8 cellular contexts compared by ENCODE assay signal in the genomic region with DNA sequence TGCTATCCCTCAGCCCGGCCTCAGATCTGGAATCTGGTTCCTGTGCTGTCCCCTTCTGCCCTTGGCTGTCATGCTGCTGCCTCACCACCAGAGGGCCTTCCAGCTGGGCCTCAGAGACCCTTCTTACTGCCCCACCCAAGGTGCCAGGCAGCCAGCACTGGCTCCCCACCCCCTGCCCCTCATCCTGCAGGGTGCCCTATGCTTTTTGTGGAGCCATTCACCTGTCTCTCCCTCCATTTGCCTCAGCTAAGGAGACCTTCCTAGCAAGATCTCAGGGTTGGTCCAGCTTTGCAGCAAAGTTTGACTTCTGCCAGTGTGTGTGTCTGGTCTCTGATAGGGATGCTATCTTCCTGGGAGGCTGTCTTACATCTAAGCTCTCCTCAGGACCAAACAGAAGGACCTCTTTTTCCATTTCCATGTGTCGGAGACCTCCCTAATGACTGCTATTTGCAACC. TPM values are rescaled to one million over a fixed set of nuclear protein-coding genes. Genes with fewer than 3 reads are reported as not detected.
A peak's percentile ranks its signal among the peaks of the same experiment; 100 is the strongest.
DNase-seq lines count a peak whose midpoint lies in the region; ATAC-seq and TF ChIP-seq lines count a peak whose summit lies in the region.

No MANE protein-coding gene starts in this region.

- DNase-seq in MCF 10A (ENCODE audit: unreplicated experiment) (peak; percentile 47), breast epithelium (ENCODE audit: low spot score in 2 of 2) (no peak), dermis blood vessel endothelial cell (peak; percentile 61), nephron progenitor cell (peak; percentile 41), DMS153 (lab: John Stamatoyannopoulos, UW) (no peak)
- peak; percentile 35 for DNase-seq in activated CD4-positive, alpha-beta T cell treated with anti-CD3 and anti-CD28 coated beads for 1 hour

- H3K27ac Mint-ChIP-seq in MCF 10A (ENCODE audit: low read depth, unreplicated experiment): no peak overlapping the region
- no peak overlapping the region for H3K27ac Mint-ChIP-seq in nephron progenitor cell

- H3K4me3 Mint-ChIP-seq in MCF 10A (ENCODE audit: unreplicated experiment): no peak overlapping the region
- no peak overlapping the region for H3K4me3 Mint-ChIP-seq in nephron progenitor cell

- ATAC-seq in gastroesophageal sphincter: no peak

- H3K4me3 ChIP-seq in breast epithelium (no peak overlapping the region), Loucy (ENCODE audit: low read length, poor library complexity, severe bottlenecking) (no peak overlapping the region), gastroesophageal sphincter (no peak overlapping the region)

- 30 to 40% methylated on average over 1 to 2 of the region's 2 CpGs for WGBS in gastroesophageal sphincter (ENCODE audit: low coverage in 1 of 2), 2 donors

- no peaks in the 10 kb centered on the region for H3F3A ChIP-seq in Loucy (ENCODE audit: low read depth)

- TF ChIP-seq CTCF in MCF 10A (IDR thresholded peaks at IDR 0.05; ENCODE audit: unreplicated experiment) (peak; percentile 93), breast epithelium (IDR thresholded peaks at IDR 0.05) (peak in 1 of 3 donors; percentile 59), Loucy (conservative IDR thresholded peaks at IDR 0.05; ENCODE audit: low read length) (peak; percentile 85), nephron progenitor cell (IDR thresholded peaks at IDR 0.05) (peak; percentile 78), gastroesophageal sphincter (IDR thresholded peaks at IDR 0.05) (peak in 2 of 4 experiments; percentile 36 to 73)

- no peaks in the 10 kb centered on the region for H3K36me3 Mint-ChIP-seq in MCF 10A (ENCODE audit: insufficient read depth, unreplicated experiment)
- H3K36me3 Mint-ChIP-seq in nephron progenitor cell (ENCODE audit: low read depth): no peaks in the 10 kb centered on the region

- H3K4me1 Mint-ChIP-seq in MCF 10A (ENCODE audit: insufficient read depth, unreplicated experiment) (peaks cover 6% of the 10 kb centered on the region), nephron progenitor cell (peaks cover 8% of the 10 kb centered on the region)

- POLR2A ChIA-PET in MCF 10A (lab: Yijun Ruan, JAX): interaction anchor here (0.6 to 1.4 kb wide), 3 partner anchors 41 to 53 kb away, joined by 3 read pairs; a partner anchor contains a TSS

- CTCF ChIA-PET in MCF 10A (lab: Yijun Ruan, JAX): interaction anchor here (0.6 to 3.5 kb wide), 20 partner anchors 9 to 332 kb away, joined by 3 to 25 read pairs (median 5); no protein-coding TSS in a partner anchor

- H4K20me1 ChIP-seq in Loucy (ENCODE audit: insufficient read depth, low read length, poor library complexity, severe bottlenecking): no peaks in the 10 kb centered on the region

- H3K27me3 ChIP-seq in breast epithelium: peaks cover 10 to 30% of the 10 kb centered on the region in 2 donors
- H3K27me3 ChIP-seq in Loucy (ENCODE audit: insufficient read depth, low read length, poor library complexity, severe bottlenecking): no peaks in the 10 kb centered on the region
- H3K27me3 ChIP-seq in gastroesophageal sphincter: peaks cover 84% of the 10 kb centered on the region

- H3K27me3 Mint-ChIP-seq in MCF 10A (ENCODE audit: insufficient read depth, unreplicated experiment): peaks cover 58% of the 10 kb centered on the region
- peaks cover 92% of the 10 kb centered on the region for H3K27me3 Mint-ChIP-seq in nephron progenitor cell (ENCODE audit: low read depth, poor library complexity)

- H3K9me3 Mint-ChIP-seq in MCF 10A (ENCODE audit: unreplicated experiment) (no peaks in the 10 kb centered on the region), nephron progenitor cell (no peaks in the 10 kb centered on the region)

- H3K79me2 ChIP-seq in Loucy (ENCODE audit: insufficient read depth, low read length): no peaks in the 10 kb centered on the region

- no peak overlapping the region for H3K4me2 ChIP-seq in Loucy (ENCODE audit: low read depth, low read length, poor library complexity, severe bottlenecking)

- H3K4me1 ChIP-seq in breast epithelium (peaks cover 4 to 8% of the 10 kb centered on the region in 2 donors), Loucy (ENCODE audit: insufficient read depth, low read length, poor library complexity, severe bottlenecking) (no peaks in the 10 kb centered on the region), gastroesophageal sphincter (peaks cover 0 to 29% (median 23%) of the 10 kb centered on the region in 3 donors)

- TF ChIP-seq POLR2A in breast epithelium (IDR thresholded peaks at IDR 0.05) (no peak), gastroesophageal sphincter (IDR thresholded peaks at IDR 0.05) (no peak)

- H3K9ac ChIP-seq in Loucy (ENCODE audit: low read depth, low read length, poor library complexity, severe bottlenecking): no peak overlapping the region

- intact Hi-C loops in MCF 10A (cut with micrococcal nuclease): loop anchor here (1.0 kb wide), 1 partner anchor 23 kb away; no protein-coding TSS in a partner anchor
- intact Hi-C loops in breast epithelium (cut with DNase I; ENCODE audit: low total_unique reads): no loop called here

- H3K36me3 ChIP-seq in breast epithelium (no peaks in the 10 kb centered on the region), Loucy (ENCODE audit: insufficient read depth, low read length) (no peaks in the 10 kb centered on the region), gastroesophageal sphincter (no peaks in the 10 kb centered on the region)

- no peak overlapping the region for H2AFZ ChIP-seq in Loucy (ENCODE audit: low read length)

- no TSS peak for BruUV-seq in MCF 10A (replicated peaks; lab: Mats Ljungman, UMichigan)

- no peak for TF ChIP-seq EP300 in gastroesophageal sphincter (IDR thresholded peaks at IDR 0.05)

- H3K9me2 ChIP-seq in Loucy (replicated peaks; ENCODE audit: low read depth, low read length): no peaks in the 10 kb centered on the region

- H3K27ac ChIP-seq in breast epithelium: no peak overlapping the region
- H3K27ac ChIP-seq in gastroesophageal sphincter: no peak overlapping the region

- H3K9me3 ChIP-seq in breast epithelium (no peaks in the 10 kb centered on the region), Loucy (ENCODE audit: insufficient read depth, low read depth, low read length) (no peaks in the 10 kb centered on the region), gastroesophageal sphincter (no peaks in the 10 kb centered on the region)

RNA-seq across cellular contexts. Expression of a gene that starts 1.9 kb away (rescaled TPM):
- total RNA-seq in MCF 10A (2022) (not detected in 2 replicates), breast epithelium (under 1 TPM; 0.16 to 0.88 (median 0.33) TPM), dermis blood vessel endothelial cell (0.05 and 0.17 TPM in 2 replicates), gastroesophageal sphincter (under 1 TPM in 2 of 4 donors, not detected in 2; 0.10 to 0.54 TPM)

RNA-seq across cellular contexts. Expression of a gene that starts 21.3 kb away (rescaled TPM):
- total RNA-seq in MCF 10A (2022) (60.4 and 77.8 TPM in 2 replicates), breast epithelium (10 to 100 TPM; 36.4 to 46.5 (median 42.6) TPM), dermis blood vessel endothelial cell (36.8 and 40.6 TPM in 2 replicates), gastroesophageal sphincter (10 to 100 TPM; 30.0 to 62.6 (median 38.6) TPM)

RNA-seq across cellular contexts. Expression of a gene that starts 22.0 kb away (rescaled TPM):
- 4.9 and 10.1 TPM in 2 replicates for total RNA-seq in MCF 10A (2022)
- 1 to 10 TPM; 3.4 to 9.7 (median 6.2) TPM for total RNA-seq in breast epithelium
- total RNA-seq in dermis blood vessel endothelial cell: 3.0 and 4.8 TPM in 2 replicates
- total RNA-seq in gastroesophageal sphincter: 1 to 10 TPM; 1.4 to 3.8 (median 2.2) TPM

RNA-seq across cellular contexts. Expression of a gene that starts 33.8 kb away (rescaled TPM):
- total RNA-seq in MCF 10A (2022) (6.1 TPM in 2 replicates), breast epithelium (not detected), dermis blood vessel endothelial cell (not detected in 2 replicates), gastroesophageal sphincter (not detected)

RNA-seq across cellular contexts. Expression of a gene that starts 41.5 kb away (rescaled TPM):
- total RNA-seq in MCF 10A (2022) (62.7 and 73.9 TPM in 2 replicates), breast epithelium (10 to 100 TPM; 59.4 to 77.4 (median 71.8) TPM), dermis blood vessel endothelial cell (44.5 and 58.4 TPM in 2 replicates), gastroesophageal sphincter (10 to 100 TPM; 31.8 to 54.9 (median 39.5) TPM)

Comparison
In these comparisons a context has a peak if more than half of its experiments do, and no peak if none do; other contexts are left out.
1. DNase-seq: peak in MCF 10A (single experiment), activated CD4-positive, alpha-beta T cell treated with anti-CD3 and anti-CD28 coated beads for 1 hour (single experiment), dermis blood vessel endothelial cell (single experiment) and nephron progenitor cell (single experiment); none in breast epithelium (0 of 2) and DMS153 (single experiment).